1 cellular context compared by ENCODE assay signal in genomic region chr14:24252289-24253124, GRCh38.
A peak's percentile ranks its signal among the peaks of the same experiment; 100 is the strongest.
TF ChIP-seq lines count a peak whose summit lies in the region.

No MANE protein-coding gene starts in this region.

TF ChIP-seq in HepG2, 621 proteins besides CTCF, POLR2A, EP300 and RAD21 (continued from another document and continues in another):
- no peak for TF ChIP-seq PRDM15 (CRISPR knock-in tag; IDR thresholded peaks at IDR 0.05)
- no peak for TF ChIP-seq ZSCAN12 (CRISPR knock-in tag; IDR thresholded peaks at IDR 0.05)
- TF ChIP-seq AKAP8 (CRISPR knock-in tag; IDR thresholded peaks at IDR 0.05), result peak; percentile 88; the same call in 1 of the 2 replicates
- TF ChIP-seq ZNF878 (CRISPR knock-in tag; IDR thresholded peaks at IDR 0.05), result no peak
- TF ChIP-seq SP4 (CRISPR knock-in tag; IDR thresholded peaks at IDR 0.05), result no peak
- TF ChIP-seq ZNF326 (CRISPR knock-in tag; IDR thresholded peaks at IDR 0.05; ENCODE audit: borderline replicate concordance), result no peak; the same call in 1 of the 2 replicates
- no peak for TF ChIP-seq MTF1 (CRISPR knock-in tag; IDR thresholded peaks at IDR 0.05)
- no peak; the same call in 1 of the 2 replicates for TF ChIP-seq ZNF501 (CRISPR knock-in tag; IDR thresholded peaks at IDR 0.05)
- no peak for TF ChIP-seq ZSCAN31 (CRISPR knock-in tag; IDR thresholded peaks at IDR 0.05; ENCODE audit: low read depth)
- TF ChIP-seq POGK (CRISPR knock-in tag; conservative IDR thresholded peaks at IDR 0.05), result no peak
- TF ChIP-seq TP53 (CRISPR knock-in tag; conservative IDR thresholded peaks at IDR 0.05), result no peak; the same call in 1 of the 2 replicates
- no peak for TF ChIP-seq ZNF382 (CRISPR knock-in tag; IDR thresholded peaks at IDR 0.05; ENCODE audit: borderline replicate concordance)
- no peak for TF ChIP-seq GTF2F1 (IDR thresholded peaks at IDR 0.05; ENCODE audit: low read length)
- TF ChIP-seq ZNF251 (CRISPR knock-in tag; IDR thresholded peaks at IDR 0.05), result no peak
- no peak for TF ChIP-seq ZNF530 (CRISPR knock-in tag; IDR thresholded peaks at IDR 0.05; ENCODE audit: low read depth)
- TF ChIP-seq ARNTL (CRISPR knock-in tag; IDR thresholded peaks at IDR 0.05), result peak; percentile 65; the same call in 1 of the 2 replicates
- peak; percentile 63; the same call in 1 of the 2 replicates for TF ChIP-seq ZNF619 (CRISPR knock-in tag; IDR thresholded peaks at IDR 0.05)
- TF ChIP-seq ZNF639 (CRISPR knock-in tag; conservative IDR thresholded peaks at IDR 0.05), result no peak
- TF ChIP-seq WIZ (CRISPR knock-in tag; IDR thresholded peaks at IDR 0.05), result peak; percentile 73; the same call in 1 of the 2 replicates
- 0 out of 2 replicates have a peak, but pooled peaks have one; percentile 15 for TF ChIP-seq SP5 (CRISPR knock-in tag; IDR thresholded peaks at IDR 0.05; ENCODE audit: borderline replicate concordance, low read depth)
- peak; percentile 89 for TF ChIP-seq ARID5B (CRISPR knock-in tag; IDR thresholded peaks at IDR 0.05)
- peak; percentile 16; the same call in 1 of the 2 replicates for TF ChIP-seq PAX8 (CRISPR knock-in tag; IDR thresholded peaks at IDR 0.05; ENCODE audit: borderline replicate concordance)
- TF ChIP-seq CHD2 (IDR thresholded peaks at IDR 0.05; ENCODE audit: low read depth, low read length), result 0 out of 2 replicates have a peak, but pooled peaks have one; percentile 19
- TF ChIP-seq ZNF776 (CRISPR knock-in tag; IDR thresholded peaks at IDR 0.05), result no peak; the same call in 1 of the 2 replicates
- TF ChIP-seq SP1 (IDR thresholded peaks at IDR 0.05), result no peak
- TF ChIP-seq SP1 (CRISPR knock-in tag; IDR thresholded peaks at IDR 0.05), result no peak
- no peak for TF ChIP-seq ZUFSP (CRISPR knock-in tag; IDR thresholded peaks at IDR 0.05; ENCODE audit: borderline replicate concordance)
- peak; percentile 59 for TF ChIP-seq GATAD1 (CRISPR knock-in tag; IDR thresholded peaks at IDR 0.05)
- TF ChIP-seq LBX2 (CRISPR knock-in tag; IDR thresholded peaks at IDR 0.05; ENCODE audit: borderline replicate concordance), result no peak
- TF ChIP-seq ZNF792 (CRISPR knock-in tag; IDR thresholded peaks at IDR 0.05), result peak; percentile 55; the same call in 1 of the 2 replicates
- TF ChIP-seq ZIK1 (CRISPR knock-in tag; IDR thresholded peaks at IDR 0.05; ENCODE audit: borderline replicate concordance, low read depth), result peak; percentile 77; the same call in 1 of the 2 replicates
- TF ChIP-seq PHB2 (IDR thresholded peaks at IDR 0.05; ENCODE audit: partially characterized antibody), result no peak
- TF ChIP-seq CENPT (CRISPR knock-in tag; IDR thresholded peaks at IDR 0.05; ENCODE audit: low read depth), result no peak
- 0 out of 2 replicates have a peak, but pooled peaks have one; percentile 37 for TF ChIP-seq ZNF260 (CRISPR knock-in tag; IDR thresholded peaks at IDR 0.05; ENCODE audit: borderline replicate concordance, low read depth)
- no peak for TF ChIP-seq IKZF4 (CRISPR knock-in tag; IDR thresholded peaks at IDR 0.05; ENCODE audit: borderline replicate concordance, low read depth, not compliant biosample characterization)
- TF ChIP-seq NONO (IDR thresholded peaks at IDR 0.05), result no peak
- TF ChIP-seq NONO (CRISPR knock-in tag; conservative IDR thresholded peaks at IDR 0.05), result no peak
- TF ChIP-seq TBL1XR1 (IDR thresholded peaks at IDR 0.05; ENCODE audit: borderline replicate concordance, low read length, partially characterized antibody), result no peak
- no peak for TF ChIP-seq TRIM22 (IDR thresholded peaks at IDR 0.05)
- TF ChIP-seq STAG1 (CRISPR knock-in tag; IDR thresholded peaks at IDR 0.05), result 0 out of 2 replicates have a peak, but pooled peaks have one; percentile 3
- TF ChIP-seq ZNF235 (CRISPR knock-in tag; IDR thresholded peaks at IDR 0.05; ENCODE audit: borderline replicate concordance), result no peak
- peak; percentile 43; the same call in 1 of the 2 replicates for TF ChIP-seq ZGPAT (CRISPR knock-in tag; IDR thresholded peaks at IDR 0.05)
- no peak for TF ChIP-seq ZNF451 (CRISPR knock-in tag; IDR thresholded peaks at IDR 0.05)
- no peak for TF ChIP-seq ZNF468 (CRISPR knock-in tag; IDR thresholded peaks at IDR 0.05)
